ENCODE assay signal across 1 cellular context in genomic region chr2:218804817-218805216, GRCh38.
TF ChIP-seq lines count a peak whose summit lies in the region.

No MANE protein-coding gene starts in this region.

TF ChIP-seq in WTC11, 78 proteins besides CTCF, POLR2A, EP300 and RAD21 (continued from another document):
- TF ChIP-seq, protein P1, sequence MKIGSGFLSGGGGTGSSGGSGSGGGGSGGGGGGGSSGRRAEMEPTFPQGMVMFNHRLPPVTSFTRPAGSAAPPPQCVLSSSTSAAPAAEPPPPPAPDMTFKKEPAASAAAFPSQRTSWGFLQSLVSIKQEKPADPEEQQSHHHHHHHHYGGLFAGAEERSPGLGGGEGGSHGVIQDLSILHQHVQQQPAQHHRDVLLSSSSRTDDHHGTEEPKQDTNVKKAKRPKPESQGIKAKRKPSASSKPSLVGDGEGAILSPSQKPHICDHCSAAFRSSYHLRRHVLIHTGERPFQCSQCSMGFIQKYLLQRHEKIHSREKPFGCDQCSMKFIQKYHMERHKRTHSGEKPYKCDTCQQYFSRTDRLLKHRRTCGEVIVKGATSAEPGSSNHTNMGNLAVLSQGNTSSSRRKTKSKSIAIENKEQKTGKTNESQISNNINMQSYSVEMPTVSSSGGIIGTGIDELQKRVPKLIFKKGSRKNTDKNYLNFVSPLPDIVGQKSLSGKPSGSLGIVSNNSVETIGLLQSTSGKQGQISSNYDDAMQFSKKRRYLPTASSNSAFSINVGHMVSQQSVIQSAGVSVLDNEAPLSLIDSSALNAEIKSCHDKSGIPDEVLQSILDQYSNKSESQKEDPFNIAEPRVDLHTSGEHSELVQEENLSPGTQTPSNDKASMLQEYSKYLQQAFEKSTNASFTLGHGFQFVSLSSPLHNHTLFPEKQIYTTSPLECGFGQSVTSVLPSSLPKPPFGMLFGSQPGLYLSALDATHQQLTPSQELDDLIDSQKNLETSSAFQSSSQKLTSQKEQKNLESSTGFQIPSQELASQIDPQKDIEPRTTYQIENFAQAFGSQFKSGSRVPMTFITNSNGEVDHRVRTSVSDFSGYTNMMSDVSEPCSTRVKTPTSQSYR (CRISPR knock-in tag; IDR thresholded peaks at IDR 0.05): no peak
- TF ChIP-seq TCF7 (CRISPR knock-in tag; IDR thresholded peaks at IDR 0.05; ENCODE audit: low read depth): no peak
- no peak for TF ChIP-seq TP53 (CRISPR knock-in tag; IDR thresholded peaks at IDR 0.05)
- TF ChIP-seq, protein P2, sequence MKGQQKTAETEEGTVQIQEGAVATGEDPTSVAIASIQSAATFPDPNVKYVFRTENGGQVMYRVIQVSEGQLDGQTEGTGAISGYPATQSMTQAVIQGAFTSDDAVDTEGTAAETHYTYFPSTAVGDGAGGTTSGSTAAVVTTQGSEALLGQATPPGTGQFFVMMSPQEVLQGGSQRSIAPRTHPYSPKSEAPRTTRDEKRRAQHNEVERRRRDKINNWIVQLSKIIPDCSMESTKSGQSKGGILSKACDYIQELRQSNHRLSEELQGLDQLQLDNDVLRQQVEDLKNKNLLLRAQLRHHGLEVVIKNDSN (CRISPR knock-in tag; IDR thresholded peaks at IDR 0.05): no peak
- TF ChIP-seq SMAD4 (CRISPR knock-in tag; IDR thresholded peaks at IDR 0.05): no peak
- no peak for TF ChIP-seq AR (CRISPR knock-in tag; IDR thresholded peaks at IDR 0.05)
